Comparison of ENCODE assay signal across 1 cellular context in the genomic region with DNA sequence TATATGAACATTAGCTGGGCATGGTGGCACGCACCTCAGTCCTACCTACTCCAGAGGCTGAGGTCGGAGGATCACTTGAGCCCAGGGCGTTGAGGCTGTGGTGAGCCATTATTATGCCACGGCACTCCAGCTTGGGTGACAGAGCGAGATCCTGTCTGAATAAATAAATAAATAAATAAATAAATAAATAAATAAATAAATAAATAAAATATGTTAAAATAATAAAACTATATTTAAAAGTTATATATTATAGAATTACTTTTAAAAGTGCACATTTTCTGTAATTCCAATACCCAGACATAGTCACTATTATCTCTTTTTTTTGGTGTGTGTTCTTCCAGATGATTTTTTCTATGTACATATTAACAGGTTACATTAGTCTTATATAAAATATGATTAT.
A peak's percentile ranks its signal among the peaks of the same experiment; 100 is the strongest.
TF ChIP-seq lines count a peak whose summit lies in the region.

No MANE protein-coding gene starts in this region.

TF ChIP-seq in HEK293, 187 proteins besides CTCF, POLR2A, EP300 and RAD21 (continued from another document):
- TF ChIP-seq, protein P1, sequence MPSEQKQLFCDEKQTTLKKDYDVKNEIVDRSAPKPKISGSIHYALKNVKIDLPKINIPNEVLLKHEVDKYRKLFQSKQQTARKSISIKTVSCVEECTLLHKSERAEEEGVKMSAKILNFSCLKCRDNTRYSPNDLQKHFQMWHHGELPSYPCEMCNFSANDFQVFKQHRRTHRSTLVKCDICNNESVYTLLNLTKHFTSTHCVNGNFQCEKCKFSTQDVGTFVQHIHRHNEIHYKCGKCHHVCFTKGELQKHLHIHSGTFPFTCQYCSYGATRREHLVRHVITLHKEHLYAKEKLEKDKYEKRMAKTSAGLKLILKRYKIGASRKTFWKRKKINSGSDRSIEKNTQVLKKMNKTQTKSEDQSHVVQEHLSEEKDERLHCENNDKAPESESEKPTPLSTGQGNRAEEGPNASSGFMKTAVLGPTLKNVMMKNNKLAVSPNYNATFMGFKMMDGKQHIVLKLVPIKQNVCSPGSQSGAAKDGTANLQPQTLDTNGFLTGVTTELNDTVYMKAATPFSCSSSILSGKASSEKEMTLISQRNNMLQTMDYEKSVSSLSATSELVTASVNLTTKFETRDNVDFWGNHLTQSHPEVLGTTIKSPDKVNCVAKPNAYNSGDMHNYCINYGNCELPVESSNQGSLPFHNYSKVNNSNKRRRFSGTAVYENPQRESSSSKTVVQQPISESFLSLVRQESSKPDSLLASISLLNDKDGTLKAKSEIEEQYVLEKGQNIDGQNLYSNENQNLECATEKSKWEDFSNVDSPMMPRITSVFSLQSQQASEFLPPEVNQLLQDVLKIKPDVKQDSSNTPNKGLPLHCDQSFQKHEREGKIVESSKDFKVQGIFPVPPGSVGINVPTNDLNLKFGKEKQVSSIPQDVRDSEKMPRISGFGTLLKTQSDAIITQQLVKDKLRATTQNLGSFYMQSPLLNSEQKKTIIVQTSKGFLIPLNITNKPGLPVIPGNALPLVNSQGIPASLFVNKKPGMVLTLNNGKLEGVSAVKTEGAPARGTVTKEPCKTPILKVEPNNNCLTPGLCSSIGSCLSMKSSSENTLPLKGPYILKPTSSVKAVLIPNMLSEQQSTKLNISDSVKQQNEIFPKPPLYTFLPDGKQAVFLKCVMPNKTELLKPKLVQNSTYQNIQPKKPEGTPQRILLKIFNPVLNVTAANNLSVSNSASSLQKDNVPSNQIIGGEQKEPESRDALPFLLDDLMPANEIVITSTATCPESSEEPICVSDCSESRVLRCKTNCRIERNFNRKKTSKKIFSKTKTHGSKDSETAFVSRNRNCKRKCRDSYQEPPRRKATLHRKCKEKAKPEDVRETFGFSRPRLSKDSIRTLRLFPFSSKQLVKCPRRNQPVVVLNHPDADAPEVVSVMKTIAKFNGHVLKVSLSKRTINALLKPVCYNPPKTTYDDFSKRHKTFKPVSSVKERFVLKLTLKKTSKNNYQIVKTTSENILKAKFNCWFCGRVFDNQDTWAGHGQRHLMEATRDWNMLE (tag by site-specific recombination; conservative IDR thresholded peaks at IDR 0.05; ENCODE audit: low read depth) = peak; percentile 71; the same call in 1 of the 2 replicates
- TF ChIP-seq ZNF76 (tag by site-specific recombination; IDR thresholded peaks at IDR 0.05; ENCODE audit: borderline replicate concordance, low read depth) = no peak
- no peak for TF ChIP-seq ZNF169 (tag by site-specific recombination; IDR thresholded peaks at IDR 0.05)
- peak; percentile 75; the same call in 1 of the 2 replicates for TF ChIP-seq ZNF394 (tag by site-specific recombination; IDR thresholded peaks at IDR 0.05; ENCODE audit: borderline replicate concordance)
- TF ChIP-seq ZXDB (tag by site-specific recombination; IDR thresholded peaks at IDR 0.05) = 0 out of 2 replicates have a peak, but pooled peaks have one; percentile 19
- TF ChIP-seq ZNF548 (tag by site-specific recombination; IDR thresholded peaks at IDR 0.05) = no peak
- TF ChIP-seq ZSCAN16 (tag by site-specific recombination; IDR thresholded peaks at IDR 0.05) = no peak
- TF ChIP-seq ZNF140 (tag by site-specific recombination; IDR thresholded peaks at IDR 0.05) = peak; percentile 22; the same call in 1 of the 2 replicates
TF ChIP-seq in HEK293: peak in this region for 10.
